ENCODE assay signal across 9 cellular contexts in the genomic region with DNA sequence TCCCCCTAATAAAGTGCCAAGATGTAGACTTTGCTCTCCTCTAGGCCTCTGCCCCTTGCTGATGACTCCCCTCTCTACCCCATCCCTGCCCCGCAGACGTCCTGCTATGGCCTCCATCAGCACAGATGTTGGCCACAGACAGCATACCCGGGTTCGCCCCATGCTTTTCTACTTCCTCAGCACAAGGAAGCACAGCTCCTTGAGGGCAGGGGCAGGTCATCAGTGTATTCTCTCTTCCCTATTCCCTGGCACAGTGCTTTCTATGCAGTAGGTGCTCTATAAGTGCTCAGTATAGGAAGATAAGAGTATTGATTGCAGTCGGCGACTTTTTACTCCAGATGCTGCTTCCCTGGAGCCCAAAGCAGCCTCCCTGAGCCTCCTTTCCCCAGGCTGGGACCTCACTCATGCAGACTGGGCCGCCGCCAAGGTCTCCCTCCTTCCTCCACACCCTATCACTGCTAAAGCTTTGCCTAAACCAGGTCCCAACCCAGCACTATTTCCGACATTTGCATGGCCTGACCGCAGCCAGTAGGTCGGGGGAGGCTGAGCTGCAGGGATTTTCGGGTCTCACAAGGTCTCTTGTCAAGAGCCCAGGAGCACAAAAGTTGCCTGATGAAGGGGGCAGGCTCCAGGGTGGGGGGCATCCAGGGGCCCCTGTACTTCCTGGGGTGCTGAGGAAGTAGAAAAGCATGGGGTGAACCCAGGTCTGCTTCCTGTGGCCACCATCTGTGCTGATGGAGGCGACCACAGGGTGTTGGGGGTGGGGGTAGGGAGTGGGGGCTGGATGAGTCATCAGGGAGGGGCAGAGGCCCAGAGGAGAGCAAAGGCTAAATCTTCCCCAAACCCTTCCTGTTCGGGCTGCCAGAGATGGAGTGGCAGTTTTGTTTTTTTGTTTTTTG. TPM values are rescaled to one million over a fixed set of nuclear protein-coding genes. Genes with fewer than 3 reads are reported as not detected.
A peak's percentile ranks its signal among the peaks of the same experiment; 100 is the strongest.
DNase-seq lines count a peak whose midpoint lies in the region; ATAC-seq and TF ChIP-seq lines count a peak whose summit lies in the region.
"Had no signal": no experiment of that assay in that cellular context is flagged by ENCODE, and none has a peak within 500 bp of the region (broad histone marks: within the 10 kb centered on the region; RNA-seq: fewer than 3 reads in every experiment).

No MANE protein-coding gene starts in this region.

- peak in 40 of 76 experiments; percentile 2 to 68 (median 34) for DNase-seq in HUDEP-2 (lab: John Stamatoyannopoulos, UW; ENCODE audit: unreplicated experiment in 76 of 76)
- DNase-seq in activated CD4-positive, CD25-positive, alpha-beta regulatory T cell treated with anti-CD3 and anti-CD28 coated beads, Interleukin-2, amount 50 U/mL, for 72 hours, result peak; percentile 53
- DNase-seq in esophagus muscularis mucosa (ENCODE audit: extremely low spot score), result no peak
- DNase-seq in stimulated activated CD4-positive, alpha-beta T cell treated with anti-CD3 and anti-CD28 coated beads, TNF-alpha, amount 100 ng/mL, for 48 hours (ENCODE audit: low read depth in 3 of 3), result peak in 2 of 3 donors; percentile 44 to 46
- no peak for DNase-seq in HK-2 (ENCODE audit: unreplicated experiment)
- DNase-seq in NCI-H82 treated with DMSO at 0.1 percent for 48 hours (lab: John Stamatoyannopoulos, UW; ENCODE audit: unreplicated experiment), result no peak
- DNase-seq: gastrocnemius medialis had no signal

- H3K36me3 ChIP-seq in DOHH2 (ENCODE audit: control insufficient read depth, low read length), result no peaks in the 10 kb centered on the region
- no peaks in the 10 kb centered on the region for H3K36me3 ChIP-seq in esophagus muscularis mucosa
- H3K36me3 ChIP-seq: gastrocnemius medialis had no signal

- ATAC-seq in GM21515 (IDR thresholded peaks at IDR 0.05; ENCODE audit: unreplicated experiment), result peak; percentile 66

- H3K9me3 ChIP-seq in DOHH2 (ENCODE audit: control insufficient read depth, insufficient read depth, low read length), result no peaks in the 10 kb centered on the region
- no peaks in the 10 kb centered on the region for H3K9me3 ChIP-seq in esophagus muscularis mucosa
- H3K9me3 ChIP-seq: gastrocnemius medialis had no signal

- TF ChIP-seq EP300 in esophagus muscularis mucosa (IDR thresholded peaks at IDR 0.05), result no peak

- intact Hi-C loops in esophagus muscularis mucosa (cut with DNase I), result no loop called here

- H3K27ac ChIP-seq in DOHH2 (ENCODE audit: low read depth, low read length) (peak overlapping the region; percentile 96), esophagus muscularis mucosa (replicated peaks in 1 of 4) (peak overlapping the region in 3 of 4 donors; percentile 21 to 52 (median 34))
- H3K27ac ChIP-seq: gastrocnemius medialis had no signal

- WGBS in esophagus muscularis mucosa, result 73% methylated on average over 14 of the region's 14 CpGs

- no peaks in the 10 kb centered on the region for H3K79me2 ChIP-seq in DOHH2 (ENCODE audit: control insufficient read depth, low read length)

- no peak for TF ChIP-seq CTCF in DOHH2 (IDR thresholded peaks at IDR 0.05; ENCODE audit: low read depth, low read length, poor library complexity, severe bottlenecking)
- no peak for TF ChIP-seq CTCF in esophagus muscularis mucosa (IDR thresholded peaks at IDR 0.05)

- H3K4me1 ChIP-seq in DOHH2 (ENCODE audit: control insufficient read depth, low read length) (peaks cover 80% of the 10 kb centered on the region), esophagus muscularis mucosa (peaks cover 0 to 16% (median 2%) of the 10 kb centered on the region in 4 donors)
- H3K4me1 ChIP-seq: gastrocnemius medialis had no signal

- peaks cover 42% of the 10 kb centered on the region for H3F3A ChIP-seq in DOHH2 (ENCODE audit: control insufficient read depth, insufficient read depth)

- H3K27me3 ChIP-seq in DOHH2 (ENCODE audit: control insufficient read depth, low read length) (no peaks in the 10 kb centered on the region), esophagus muscularis mucosa (no peaks in the 10 kb centered on the region)

- H3K4me3 ChIP-seq in DOHH2 (ENCODE audit: low read length) (peak overlapping the region; percentile 71), esophagus muscularis mucosa (no peak overlapping the region)
- H3K4me3 ChIP-seq: gastrocnemius medialis had no signal

- no peak for TF ChIP-seq POLR2A in esophagus muscularis mucosa (IDR thresholded peaks at IDR 0.05; ENCODE audit: low read depth)

- no peaks in the 10 kb centered on the region for H3K9me2 ChIP-seq in DOHH2 (replicated peaks; ENCODE audit: control insufficient read depth, low read length)

- peak overlapping the region; percentile 92 for H3K4me2 ChIP-seq in DOHH2 (ENCODE audit: low read length)

- H4K20me1 ChIP-seq in DOHH2 (ENCODE audit: control insufficient read depth, insufficient read depth, low read depth, low read length), result no peaks in the 10 kb centered on the region

RNA-seq across cellular contexts. Expression of a gene that starts 8.0 kb away (rescaled TPM):
- total RNA-seq in esophagus muscularis mucosa, result not detected
- total RNA-seq: gastrocnemius medialis had no signal

RNA-seq across cellular contexts. Expression of a gene that starts 12.3 kb away (rescaled TPM):
- total RNA-seq in esophagus muscularis mucosa, result not detected
- total RNA-seq: gastrocnemius medialis had no signal

RNA-seq across cellular contexts. Expression of a gene that starts 18.8 kb away (rescaled TPM):
- 10 to 100 TPM; 44.4 to 69.9 (median 62.8) TPM for total RNA-seq in esophagus muscularis mucosa

RNA-seq across cellular contexts. Expression of a gene that starts 22.5 kb away (rescaled TPM):
- under 1 TPM; 0.39 to 0.63 (median 0.46) TPM for total RNA-seq in esophagus muscularis mucosa

Comparison
In these comparisons a context has a peak if more than half of its experiments do, and no peak if none do; other contexts are left out.
1. DNase-seq: peak in HUDEP-2 (40 of 76), activated CD4-positive, CD25-positive, alpha-beta regulatory T cell treated with anti-CD3 and anti-CD28 coated beads, Interleukin-2, amount 50 U/mL, for 72 hours (single experiment) and stimulated activated CD4-positive, alpha-beta T cell treated with anti-CD3 and anti-CD28 coated beads, TNF-alpha, amount 100 ng/mL, for 48 hours (2 of 3); none in esophagus muscularis mucosa (single experiment), HK-2 (single experiment) and NCI-H82 treated with DMSO at 0.1 percent for 48 hours (single experiment).